28 cellular contexts compared by ENCODE assay signal in the genomic region with DNA sequence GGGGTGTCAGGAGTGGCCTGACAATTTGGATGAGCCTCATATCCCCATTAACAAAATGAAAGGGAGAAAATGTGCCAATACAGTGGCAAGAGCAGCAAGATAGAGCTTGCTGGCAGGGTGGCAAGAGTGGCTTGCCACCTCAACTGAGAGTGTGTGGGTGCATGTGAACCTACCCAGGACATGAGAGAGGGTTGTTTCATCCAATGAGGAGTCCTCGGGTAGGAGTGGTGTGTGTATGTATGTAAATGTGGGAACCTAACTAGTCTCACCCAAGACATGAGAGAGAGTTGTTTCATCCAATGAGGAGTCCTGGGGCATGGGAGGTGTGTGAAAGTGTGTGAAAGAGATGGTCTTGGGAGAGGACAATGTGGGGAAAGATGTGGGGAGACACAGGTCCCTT.
DNase-seq lines count a peak whose midpoint lies in the region; ATAC-seq, FAIRE-seq and TF ChIP-seq lines count a peak whose summit lies in the region.
"Had no signal": no experiment of that assay in that cellular context is flagged by ENCODE, and none has a peak within 500 bp of the region (broad histone marks: within the 10 kb centered on the region; RNA-seq: fewer than 3 reads in every experiment).

No MANE protein-coding gene starts in this region.

- H3K27me3 Mint-ChIP-seq in CD4-positive, alpha-beta T cell: no peaks in the 10 kb centered on the region
- no peaks in the 10 kb centered on the region for H3K27me3 Mint-ChIP-seq in activated CD8-positive, alpha-beta T cell treated with anti-CD3 and anti-CD28 coated beads, Interleukin-2, amount 10 ng/mL, durations not matched to agents 7 days and 5 days (ENCODE audit: low read depth)
- no peaks in the 10 kb centered on the region for H3K27me3 Mint-ChIP-seq in memory B cell
- no peaks in the 10 kb centered on the region for H3K27me3 Mint-ChIP-seq in Caco-2 (ENCODE audit: insufficient read depth, unreplicated experiment)

- no peak overlapping the region for H3K27ac ChIP-seq in CD4-positive, alpha-beta T cell (ENCODE audit: low read depth, low read length)
- H3K27ac ChIP-seq: BLaER1, esophagus squamous epithelium, hepatocyte, lower lobe of right lung had no signal

- peak overlapping the region; percentile 98 for H3K27ac Mint-ChIP-seq in CD4-positive, alpha-beta T cell
- peak overlapping the region; percentile 85 for H3K27ac Mint-ChIP-seq in activated CD8-positive, alpha-beta T cell treated with anti-CD3 and anti-CD28 coated beads, Interleukin-2, amount 10 ng/mL, durations not matched to agents 7 days and 5 days
- H3K27ac Mint-ChIP-seq in memory B cell: peak overlapping the region; percentile 81
- H3K27ac Mint-ChIP-seq in Caco-2 (ENCODE audit: unreplicated experiment): no peak overlapping the region

- CTCF ChIA-PET in CD4-positive, alpha-beta T cell (lab: Charles Lee): no interaction called here
- CTCF ChIA-PET in activated CD8-positive, alpha-beta T cell treated with anti-CD3 and anti-CD28 coated beads, Interleukin-2, amount 10 ng/mL, durations not matched to agents 7 days and 5 days (lab: Charles Lee): no interaction called here
- CTCF ChIA-PET in Caco-2 (lab: Charles Lee): no interaction called here

- H3K36me3 ChIP-seq in Caco-2 (ENCODE audit: control insufficient read depth, insufficient read depth, low read length): no peaks in the 10 kb centered on the region
- H3K36me3 ChIP-seq: BLaER1, esophagus squamous epithelium, lower lobe of right lung, Peyer's patch, upper lobe of left lung had no signal

- H3K4me1 Mint-ChIP-seq in CD4-positive, alpha-beta T cell (ENCODE audit: low read depth): peaks cover 33% of the 10 kb centered on the region
- peaks cover 25% of the 10 kb centered on the region for H3K4me1 Mint-ChIP-seq in activated CD8-positive, alpha-beta T cell treated with anti-CD3 and anti-CD28 coated beads, Interleukin-2, amount 10 ng/mL, durations not matched to agents 7 days and 5 days (ENCODE audit: low read depth)
- H3K4me1 Mint-ChIP-seq in memory B cell (peaks cover 12% of the 10 kb centered on the region), Caco-2 (ENCODE audit: low read depth, unreplicated experiment) (no peaks in the 10 kb centered on the region)

- no peak for ATAC-seq in CD4-positive, alpha-beta T cell (ENCODE audit: poor library complexity)
- ATAC-seq in activated CD8-positive, alpha-beta T cell treated with anti-CD3 and anti-CD28 coated beads, Interleukin-2, amount 10 ng/mL, durations not matched to agents 7 days and 5 days: no peak
- no peak for ATAC-seq in memory B cell (ENCODE audit: low read depth)
- no peak for ATAC-seq in GM18520 (IDR thresholded peaks at IDR 0.05; ENCODE audit: unreplicated experiment)
- ATAC-seq: HCT116, lower lobe of right lung, mucosa of descending colon had no signal

- no peak for TF ChIP-seq CTCF in CD4-positive, alpha-beta T cell (IDR thresholded peaks at IDR 0.05)
- no peak for TF ChIP-seq CTCF in Caco-2 (IDR thresholded peaks at IDR 0.05; ENCODE audit: insufficient read depth in 1 of 2, low read depth in 1 of 2, low read length in 1 of 2, severe bottlenecking in 1 of 2, unreplicated experiment in 1 of 2)

- DNase-seq in CD4-positive, alpha-beta T cell: no peak
- DNase-seq in GM12891 (ENCODE audit: insufficient read length, low spot score) (no peak), memory B cell (ENCODE audit: low spot score in 2 of 2) (no peak), Caco-2 (no peak), NCI-H524 treated with DMSO at 0.1 percent for 48 hours (lab: John Stamatoyannopoulos, UW) (no peak)
- DNase-seq in activated CD8-positive, alpha-beta T cell treated with anti-CD3 and anti-CD28 coated beads, Interleukin-2, amount 10 ng/mL, durations not matched to agents 7 days and 5 days: no peak
- DNase-seq: activated CD4-positive, alpha-beta T cell treated with anti-CD3 and anti-CD28 coated beads for 4 hours; body of pancreas; COR-L47; dermis blood vessel endothelial cell; DMS53; esophagus squamous epithelium; IMR-90; kidney glomerular epithelial cell; lower lobe of right lung; NCI-H146; NCI-H226; Peyer's patch; SHP77; stimulated activated CD4-positive, alpha-beta T cell treated with anti-CD3 and anti-CD28 coated beads, Interleukin-4, amount 100 ng/mL, for 1 hour; substantia nigra; upper lobe of left lung had no signal

- H3K9me3 ChIP-seq in CD4-positive, alpha-beta T cell (ENCODE audit: control insufficient read depth, low read length): no peaks in the 10 kb centered on the region
- H3K9me3 ChIP-seq in Caco-2: no peaks in the 10 kb centered on the region
- H3K9me3 ChIP-seq: BLaER1, body of pancreas, esophagus squamous epithelium, lower lobe of right lung, mucosa of descending colon, Peyer's patch, upper lobe of left lung had no signal

- H3K4me3 Mint-ChIP-seq in CD4-positive, alpha-beta T cell: peak overlapping the region; percentile 76
- H3K4me3 Mint-ChIP-seq in activated CD8-positive, alpha-beta T cell treated with anti-CD3 and anti-CD28 coated beads, Interleukin-2, amount 10 ng/mL, durations not matched to agents 7 days and 5 days: peak overlapping the region; percentile 1
- peak overlapping the region; percentile 35 for H3K4me3 Mint-ChIP-seq in memory B cell
- no peak overlapping the region for H3K4me3 Mint-ChIP-seq in Caco-2 (ENCODE audit: unreplicated experiment)

- no peaks in the 10 kb centered on the region for H3K9me3 Mint-ChIP-seq in CD4-positive, alpha-beta T cell
- no peaks in the 10 kb centered on the region for H3K9me3 Mint-ChIP-seq in activated CD8-positive, alpha-beta T cell treated with anti-CD3 and anti-CD28 coated beads, Interleukin-2, amount 10 ng/mL, durations not matched to agents 7 days and 5 days (ENCODE audit: insufficient read depth)
- H3K9me3 Mint-ChIP-seq in memory B cell: no peaks in the 10 kb centered on the region
- no peaks in the 10 kb centered on the region for H3K9me3 Mint-ChIP-seq in Caco-2 (ENCODE audit: unreplicated experiment)

- no peak overlapping the region for H3K4me3 ChIP-seq in Caco-2 (ENCODE audit: low read depth, low read length)
- H3K4me3 ChIP-seq: BLaER1, body of pancreas, esophagus squamous epithelium, hepatocyte, lower lobe of right lung, mucosa of descending colon, Peyer's patch, upper lobe of left lung had no signal

- no peaks in the 10 kb centered on the region for H3K27me3 ChIP-seq in CD4-positive, alpha-beta T cell (ENCODE audit: control insufficient read depth, insufficient read depth, low read length)
- no peaks in the 10 kb centered on the region for H3K27me3 ChIP-seq in Caco-2 (replicated peaks; ENCODE audit: control insufficient read depth, insufficient read depth, low read length)
- H3K27me3 ChIP-seq: BLaER1, body of pancreas, esophagus squamous epithelium, hepatocyte, Peyer's patch, upper lobe of left lung had no signal

- FAIRE-seq in GM12891 (lab: Jason Lieb, UNC): peak; percentile 38
- FAIRE-seq: frontal cortex had no signal

- BruUV-seq in Caco-2 (replicated peaks; lab: Mats Ljungman, UMichigan): no TSS peak

- POLR2A ChIA-PET in CD4-positive, alpha-beta T cell (lab: Charles Lee): no interaction called here
- POLR2A ChIA-PET in activated CD8-positive, alpha-beta T cell treated with anti-CD3 and anti-CD28 coated beads, Interleukin-2, amount 10 ng/mL, durations not matched to agents 7 days and 5 days (lab: Charles Lee): interaction anchor here (1.5 kb wide), 1 partner anchor 415 kb away, joined by 5 read pairs; the partner anchor contains the start of gene EIF1AY
- POLR2A ChIA-PET in Caco-2 (lab: Charles Lee): no interaction called here

- intact Hi-C loops in CD4-positive, alpha-beta T cell (cut with DNase I, micrococcal nuclease): no loop called here
- intact Hi-C loops in Caco-2 (cut with micrococcal nuclease; ENCODE audit: unreplicated experiment): no loop called here

- no peak for TF ChIP-seq POLR2A in GM12891 (IDR thresholded peaks at IDR 0.05; ENCODE audit: low read depth, low read length)

- no peaks in the 10 kb centered on the region for H3K36me3 Mint-ChIP-seq in CD4-positive, alpha-beta T cell (ENCODE audit: low read depth)
- peaks cover 1% of the 10 kb centered on the region for H3K36me3 Mint-ChIP-seq in activated CD8-positive, alpha-beta T cell treated with anti-CD3 and anti-CD28 coated beads, Interleukin-2, amount 10 ng/mL, durations not matched to agents 7 days and 5 days (ENCODE audit: low read depth)
- H3K36me3 Mint-ChIP-seq in memory B cell (no peaks in the 10 kb centered on the region), Caco-2 (ENCODE audit: insufficient read depth, unreplicated experiment) (no peaks in the 10 kb centered on the region)

- H3K4me1 ChIP-seq in Caco-2: no peaks in the 10 kb centered on the region
- H3K4me1 ChIP-seq: BLaER1, body of pancreas, esophagus squamous epithelium, lower lobe of right lung, upper lobe of left lung had no signal

TF ChIP-seq in GM12891, 5 proteins besides CTCF, POLR2A, EP300 and RAD21:
- TF ChIP-seq POLR2AphosphoS5 (IDR thresholded peaks at IDR 0.05; ENCODE audit: low read depth, low read length) (no peak), PAX5 (IDR thresholded peaks at IDR 0.05; ENCODE audit: insufficient read depth, low read length, severe bottlenecking) (no peak), TAF1 (IDR thresholded peaks at IDR 0.05; ENCODE audit: low read depth, low read length) (no peak), POU2F2 (IDR thresholded peaks at IDR 0.05; ENCODE audit: low read depth, low read length) (no peak), SPI1 (IDR thresholded peaks at IDR 0.05; ENCODE audit: low read depth, low read length) (no peak)
TF ChIP-seq in GM12891: peak in this region for 0.
